Comparison of ENCODE assay signal across 8 cellular contexts in the genomic region with DNA sequence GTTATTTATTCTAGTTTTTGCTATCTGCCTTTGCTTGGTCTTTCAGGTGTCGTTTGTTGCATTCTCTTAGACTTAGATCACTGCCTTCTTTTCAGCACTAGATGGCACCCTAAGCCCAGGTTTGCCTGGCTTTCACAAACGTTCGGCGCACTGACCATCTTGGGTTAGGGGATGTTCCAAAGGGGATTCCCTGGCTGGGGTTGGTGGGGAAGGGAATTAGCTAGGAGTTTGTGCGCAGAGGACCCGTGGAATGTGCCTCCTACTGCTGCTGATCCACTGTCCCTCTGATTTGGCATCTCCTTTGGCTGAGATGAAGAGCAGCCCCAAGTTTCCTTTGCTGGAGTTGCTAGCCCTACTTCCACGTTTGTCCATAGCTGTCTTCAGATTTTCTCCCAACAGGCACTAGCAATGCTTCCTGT. TPM values are rescaled to one million over a fixed set of nuclear protein-coding genes. Genes with fewer than 3 reads are reported as not detected.
A peak's percentile ranks its signal among the peaks of the same experiment; 100 is the strongest.
DNase-seq lines count a peak whose midpoint lies in the region; ATAC-seq and TF ChIP-seq lines count a peak whose summit lies in the region.

No MANE protein-coding gene starts in this region.

- TF ChIP-seq CTCF in DOHH2 (IDR thresholded peaks at IDR 0.05; ENCODE audit: low read depth, low read length, poor library complexity, severe bottlenecking), result peak; percentile 83
- TF ChIP-seq CTCF in cardiac fibroblast (IDR thresholded peaks at IDR 0.05; ENCODE audit: low read depth, low read length), result peak; percentile 79

- ATAC-seq in GM21786 (IDR thresholded peaks at IDR 0.05; ENCODE audit: unreplicated experiment) (peak; percentile 68), T-helper 17 cell (peak; percentile 77), left colon (peak; percentile 83), GM21528 (IDR thresholded peaks at IDR 0.05; ENCODE audit: low FRiP score, unreplicated experiment) (no peak)

- H3K9me3 ChIP-seq in DOHH2 (ENCODE audit: control insufficient read depth, insufficient read depth, low read length) (0 out of 2 replicates have a peak, but pooled peaks cover 4% of the 10 kb centered on the region), T-helper 17 cell (ENCODE audit: control insufficient read depth, low read length, poor library complexity, severe bottlenecking) (no peaks in the 10 kb centered on the region)

- intact Hi-C loops in left colon (cut with DNase I, micrococcal nuclease), result no loop called here

- H3K27ac Mint-ChIP-seq in T-helper 17 cell, result peak overlapping the region; percentile 70

- peak overlapping the region; percentile 34; the same call in 1 of the 2 replicates for H3K4me2 ChIP-seq in DOHH2 (ENCODE audit: low read length)

- H3F3A ChIP-seq in DOHH2 (ENCODE audit: control insufficient read depth, insufficient read depth), result no peaks in the 10 kb centered on the region

- H3K4me3 ChIP-seq in DOHH2 (ENCODE audit: low read length), result no peak overlapping the region
- no peak overlapping the region for H3K4me3 ChIP-seq in cardiac fibroblast (replicated peaks in 1 of 2; ENCODE audit: low read depth in 2 of 2, low read length in 2 of 2)

- no peaks in the 10 kb centered on the region for H3K4me1 ChIP-seq in DOHH2 (ENCODE audit: control insufficient read depth, low read length)

- no peaks in the 10 kb centered on the region for H4K20me1 ChIP-seq in DOHH2 (ENCODE audit: control insufficient read depth, insufficient read depth, low read depth, low read length)

- H3K27me3 Mint-ChIP-seq in T-helper 17 cell, result no peaks in the 10 kb centered on the region

- no peak overlapping the region for H3K4me3 Mint-ChIP-seq in T-helper 17 cell

- H3K4me1 Mint-ChIP-seq in T-helper 17 cell, result peaks cover 30% of the 10 kb centered on the region

- peaks cover 7% of the 10 kb centered on the region for H3K36me3 ChIP-seq in DOHH2 (ENCODE audit: control insufficient read depth, low read length)

- H3K9me2 ChIP-seq in DOHH2 (replicated peaks; ENCODE audit: control insufficient read depth, low read length), result no peaks in the 10 kb centered on the region

- no peak overlapping the region for H3K27ac ChIP-seq in DOHH2 (ENCODE audit: low read depth, low read length)

- peaks cover 12% of the 10 kb centered on the region for H3K36me3 Mint-ChIP-seq in T-helper 17 cell (ENCODE audit: low read depth)

- DNase-seq in NCI-H1105 treated with DMSO at 0.1 percent for 48 hours (lab: John Stamatoyannopoulos, UW), result peak; percentile 59
- DNase-seq in T-helper 17 cell, result peak in 2 of 3 donors; percentile 9 to 25
- peak; percentile 73 to 75 for DNase-seq in cardiac fibroblast (ENCODE audit: low read depth in 2 of 2)
- peak in 1 of 2 donors; percentile 41 for DNase-seq in left colon
- peak; percentile 46 for DNase-seq in stimulated activated CD8-positive, alpha-beta memory T cell treated with anti-CD3 and anti-CD28 coated beads, Interleukin-4, amount 100 ng/mL, for 48 hours

- no peaks in the 10 kb centered on the region; the same call in 1 of the 2 replicates for H3K79me2 ChIP-seq in DOHH2 (ENCODE audit: control insufficient read depth, low read length)

- no peaks in the 10 kb centered on the region for H3K27me3 ChIP-seq in DOHH2 (ENCODE audit: control insufficient read depth, low read length)

RNA-seq across cellular contexts. Expression of gene PFN2, which starts 33.9 kb away (rescaled TPM):
- total RNA-seq in T-helper 17 cell (1 to 10 TPM; 5.1 to 9.5 TPM), left colon (10 to 100 TPM; 35.6 to 49.7 TPM)
